ENCODE assay signal across 14 cellular contexts in the genomic region with DNA sequence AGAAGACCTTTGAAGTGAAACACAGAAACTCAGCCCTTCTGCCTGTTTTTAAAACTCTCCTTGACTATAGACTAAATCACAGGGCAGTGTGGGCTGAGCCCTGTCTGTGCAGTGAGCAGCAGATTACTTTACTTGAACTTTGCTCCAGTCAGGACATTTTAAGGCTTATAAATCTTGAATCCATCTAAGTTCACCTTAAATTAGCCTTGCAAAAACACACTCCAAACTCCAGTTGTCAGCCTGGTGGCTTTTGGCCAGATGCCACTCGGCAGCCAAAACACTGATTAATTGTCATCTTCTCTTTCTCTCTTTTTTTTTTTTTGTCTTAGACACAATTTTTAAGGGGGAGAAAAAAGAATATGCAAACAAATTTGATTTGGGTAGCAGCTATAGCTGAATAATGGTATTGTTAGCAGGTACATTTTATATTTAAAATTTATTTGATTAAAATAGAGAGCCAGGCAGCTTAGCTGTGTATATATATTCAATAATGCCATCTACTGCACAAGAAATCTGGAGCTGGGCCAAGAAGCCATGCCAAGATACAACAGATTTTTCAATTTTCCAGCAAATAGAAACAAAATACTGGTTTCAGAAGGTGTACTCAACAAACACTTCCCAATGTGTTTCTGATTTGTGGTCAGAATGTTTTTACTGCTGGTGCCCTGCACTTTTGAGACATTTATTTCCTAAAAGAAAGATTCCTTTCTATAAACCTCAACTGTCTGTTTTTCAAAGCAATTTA.
DNase-seq lines count a peak whose midpoint lies in the region; ATAC-seq lines count a peak whose summit lies in the region.
"Had no signal": no experiment of that assay in that cellular context is flagged by ENCODE, and none has a peak within 500 bp of the region (broad histone marks: within the 10 kb centered on the region; RNA-seq: fewer than 3 reads in every experiment).

No MANE protein-coding gene starts in this region.

- ATAC-seq in left lobe of liver (no peak), GM19023 (IDR thresholded peaks at IDR 0.05; ENCODE audit: unreplicated experiment) (no peak)
- ATAC-seq: heart right ventricle, left cardiac atrium had no signal

- DNase-seq in DMS79 treated with DMSO at 0.1 percent for 48 hours (lab: John Stamatoyannopoulos, UW) (peak; percentile 57), DMS79 (lab: John Stamatoyannopoulos, UW) (no peak), NCI-H774 (lab: John Stamatoyannopoulos, UW) (peak; percentile 40), fibroblast of peridontal ligament (ENCODE audit: extremely low read depth) (peak; percentile 35), smooth muscle cell of the brain vasculature (ENCODE audit: low read depth, low spot score) (peak; percentile 32), left lobe of liver (ENCODE audit: low spot score) (no peak), AML-193 (lab: John Stamatoyannopoulos, UW) (no peak)
- DNase-seq: activated T-cell treated with anti-CD3 and anti-CD28 coated beads for 4 hours; DND-41; effector CD8-positive, alpha-beta T cell; heart right ventricle; left cardiac atrium; stimulated activated CD8-positive, alpha-beta memory T cell treated with anti-CD3 and anti-CD28 coated beads, Interleukin-4, amount 100 ng/mL, for 48 hours had no signal

Comparison
In these comparisons a context has a peak if more than half of its experiments do, and no peak if none do; other contexts are left out.
1. DNase-seq: peak in DMS79 treated with DMSO at 0.1 percent for 48 hours (single experiment), NCI-H774 (single experiment), fibroblast of peridontal ligament (single experiment) and smooth muscle cell of the brain vasculature (single experiment); none in DMS79 (single experiment), left lobe of liver (single experiment) and AML-193 (0 of 2).